ENCODE assay signal across 22 cellular contexts in genomic region chr10:43955002-43955596, GRCh38.
A peak's percentile ranks its signal among the peaks of the same experiment; 100 is the strongest.
DNase-seq lines count a peak whose midpoint lies in the region; ATAC-seq, FAIRE-seq and TF ChIP-seq lines count a peak whose summit lies in the region.
"Had no signal": no experiment of that assay in that cellular context is flagged by ENCODE, and none has a peak within 500 bp of the region (broad histone marks: within the 10 kb centered on the region; RNA-seq: fewer than 3 reads in every experiment).

No MANE protein-coding gene starts in this region.

- FAIRE-seq in bronchial epithelial cell (lab: Jason Lieb, UNC), result peak; percentile 36
- no peak for FAIRE-seq in GM12892 (lab: Jason Lieb, UNC)
- FAIRE-seq: GM19239, H54 had no signal

- ATAC-seq in activated CD4-positive, alpha-beta T cell treated with anti-CD3 and anti-CD28 coated beads for 36 hours, result no peak
- no peak for ATAC-seq in left lobe of liver
- no peak for ATAC-seq in GM21390 (IDR thresholded peaks at IDR 0.05; ENCODE audit: unreplicated experiment)

- CTCF ChIA-PET in activated CD4-positive, alpha-beta T cell treated with anti-CD3 and anti-CD28 coated beads for 36 hours (lab: Charles Lee), result interaction anchor here (0.5 to 1.1 kb wide), 3 partner anchors 10 to 233 kb away, joined by 3 read pairs; no protein-coding TSS in a partner anchor

- no peak for TF ChIP-seq CTCF in bronchial epithelial cell (IDR thresholded peaks at IDR 0.05; ENCODE audit: insufficient read depth, low read length, severe bottlenecking)

- peaks cover 8% of the 10 kb centered on the region for H3K27me3 Mint-ChIP-seq in activated CD4-positive, alpha-beta T cell treated with anti-CD3 and anti-CD28 coated beads, Interleukin-2, amount 10 ng/mL, durations not matched to agents 24 days and 14 days
- H3K27me3 Mint-ChIP-seq in activated CD4-positive, alpha-beta T cell treated with anti-CD3 and anti-CD28 coated beads for 36 hours, result peaks cover 12% of the 10 kb centered on the region

- no peaks in the 10 kb centered on the region for H3K27me3 ChIP-seq in bronchial epithelial cell (ENCODE audit: control insufficient read depth, insufficient read depth, low read length)

- H3K4me3 Mint-ChIP-seq in activated CD4-positive, alpha-beta T cell treated with anti-CD3 and anti-CD28 coated beads, Interleukin-2, amount 10 ng/mL, durations not matched to agents 24 days and 14 days, result no peak overlapping the region
- H3K4me3 Mint-ChIP-seq in activated CD4-positive, alpha-beta T cell treated with anti-CD3 and anti-CD28 coated beads for 36 hours, result no peak overlapping the region
- H3K4me3 Mint-ChIP-seq: IgD-negative memory B cell had no signal

- no peak overlapping the region for H3K4me3 ChIP-seq in bronchial epithelial cell (ENCODE audit: low read depth, low read length)

- POLR2A ChIA-PET in activated CD4-positive, alpha-beta T cell treated with anti-CD3 and anti-CD28 coated beads for 36 hours (lab: Charles Lee), result no interaction called here

- H3K36me3 Mint-ChIP-seq in activated CD4-positive, alpha-beta T cell treated with anti-CD3 and anti-CD28 coated beads, Interleukin-2, amount 10 ng/mL, durations not matched to agents 24 days and 14 days (ENCODE audit: low read depth), result no peaks in the 10 kb centered on the region
- no peaks in the 10 kb centered on the region for H3K36me3 Mint-ChIP-seq in activated CD4-positive, alpha-beta T cell treated with anti-CD3 and anti-CD28 coated beads for 36 hours (ENCODE audit: low read depth)
- H3K36me3 Mint-ChIP-seq: IgD-negative memory B cell had no signal

- intact Hi-C loops in activated CD4-positive, alpha-beta T cell treated with anti-CD3 and anti-CD28 coated beads, Interleukin-2, amount 10 ng/mL, durations not matched to agents 24 days and 14 days (cut with micrococcal nuclease), result no loop called here
- intact Hi-C loops in activated CD4-positive, alpha-beta T cell treated with anti-CD3 and anti-CD28 coated beads for 36 hours (cut with DNase I, micrococcal nuclease), result no loop called here

- peak; percentile 43 for DNase-seq in activated CD4-positive, alpha-beta T cell treated with anti-CD3 and anti-CD28 coated beads, Interleukin-2, amount 10 ng/mL, durations not matched to agents 24 days and 14 days
- DNase-seq in activated CD4-positive, alpha-beta T cell treated with anti-CD3 and anti-CD28 coated beads for 36 hours, result no peak
- DNase-seq in bronchial epithelial cell (ENCODE audit: low read depth), result no peak
- DNase-seq in left lobe of liver (ENCODE audit: low spot score), result peak; percentile 27
- DNase-seq in ureter (ENCODE audit: low spot score), result peak; percentile 15
- no peak for DNase-seq in GM12892 (ENCODE audit: insufficient read length)
- no peak for DNase-seq in NCI-H2107 (lab: John Stamatoyannopoulos, UW)
- DNase-seq: 8988T; EL; GF-D8; MV-4-11; NCI-H1105 treated with DMSO at 0.1 percent for 48 hours; NCI-H2029 treated with DMSO at 0.1 percent for 48 hours; NCI-H2171 treated with DMSO at 0.1 percent for 48 hours; NCI-H526 treated with DMSO at 0.1 percent for 48 hours; NK-92 treated with Interleukin-12 subunit alpha and Interleukin-12 subunit beta, amount 100 ng/mL, for 24 hours; SIG-M5; SK-N-SH had no signal

- no peak for TF ChIP-seq POLR2A in GM12892 (IDR thresholded peaks at IDR 0.05; ENCODE audit: low read depth, low read length)

- no peaks in the 10 kb centered on the region for H3K4me1 Mint-ChIP-seq in activated CD4-positive, alpha-beta T cell treated with anti-CD3 and anti-CD28 coated beads, Interleukin-2, amount 10 ng/mL, durations not matched to agents 24 days and 14 days
- H3K4me1 Mint-ChIP-seq in activated CD4-positive, alpha-beta T cell treated with anti-CD3 and anti-CD28 coated beads for 36 hours, result no peaks in the 10 kb centered on the region
- H3K4me1 Mint-ChIP-seq: IgD-negative memory B cell had no signal

- H3K27ac Mint-ChIP-seq in activated CD4-positive, alpha-beta T cell treated with anti-CD3 and anti-CD28 coated beads, Interleukin-2, amount 10 ng/mL, durations not matched to agents 24 days and 14 days, result no peak overlapping the region
- no peak overlapping the region for H3K27ac Mint-ChIP-seq in activated CD4-positive, alpha-beta T cell treated with anti-CD3 and anti-CD28 coated beads for 36 hours
- H3K27ac Mint-ChIP-seq: IgD-negative memory B cell had no signal

- H3K36me3 ChIP-seq in bronchial epithelial cell (ENCODE audit: control insufficient read depth, insufficient read depth, low read length), result no peaks in the 10 kb centered on the region

- H3K9me3 Mint-ChIP-seq in activated CD4-positive, alpha-beta T cell treated with anti-CD3 and anti-CD28 coated beads, Interleukin-2, amount 10 ng/mL, durations not matched to agents 24 days and 14 days, result peaks cover 7% of the 10 kb centered on the region
- no peaks in the 10 kb centered on the region for H3K9me3 Mint-ChIP-seq in activated CD4-positive, alpha-beta T cell treated with anti-CD3 and anti-CD28 coated beads for 36 hours (ENCODE audit: low read depth)

Comparison
In these comparisons a context has a peak if more than half of its experiments do, and no peak if none do; other contexts are left out.
1. DNase-seq: peak in activated CD4-positive, alpha-beta T cell treated with anti-CD3 and anti-CD28 coated beads, Interleukin-2, amount 10 ng/mL, durations not matched to agents 24 days and 14 days (single experiment), left lobe of liver (single experiment) and ureter (single experiment); none in activated CD4-positive, alpha-beta T cell treated with anti-CD3 and anti-CD28 coated beads for 36 hours (single experiment), bronchial epithelial cell (single experiment), GM12892 (single experiment) and NCI-H2107 (single experiment).